Comparison of ENCODE assay signal across 5 cellular contexts in the genomic region with DNA sequence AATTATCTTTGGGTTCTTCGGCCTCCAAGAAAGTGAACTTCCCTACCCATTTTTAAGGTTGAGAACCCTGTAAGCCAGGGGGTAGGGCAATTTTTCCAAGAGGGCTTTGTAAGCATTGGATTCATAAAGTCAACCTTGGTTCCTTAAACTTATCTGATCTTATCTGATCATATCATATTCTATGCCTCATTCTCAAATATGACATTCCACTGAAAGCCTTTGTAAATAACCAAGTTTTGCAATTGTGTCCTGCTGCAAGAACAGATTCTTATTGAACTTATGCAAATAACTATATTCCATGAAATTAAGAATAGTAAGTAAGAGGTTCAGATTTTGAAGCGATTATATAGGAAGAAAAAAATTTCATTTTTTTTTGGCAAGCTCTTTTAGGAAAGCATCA.
"Had no signal": no experiment of that assay in that cellular context is flagged by ENCODE, and none has a peak within 500 bp of the region (broad histone marks: within the 10 kb centered on the region; RNA-seq: fewer than 3 reads in every experiment).

No MANE protein-coding gene starts in this region.

- ATAC-seq: GM23338, K562 had no signal

- DNase-seq: H9, HCEC 1CT, IMR-90 had no signal

- H3K4me2 ChIP-seq: GM23338 had no signal

- H2AFZ ChIP-seq: GM23338 had no signal

- H3K4me3 ChIP-seq: GM23338, K562 had no signal
